In the genomic region with DNA sequence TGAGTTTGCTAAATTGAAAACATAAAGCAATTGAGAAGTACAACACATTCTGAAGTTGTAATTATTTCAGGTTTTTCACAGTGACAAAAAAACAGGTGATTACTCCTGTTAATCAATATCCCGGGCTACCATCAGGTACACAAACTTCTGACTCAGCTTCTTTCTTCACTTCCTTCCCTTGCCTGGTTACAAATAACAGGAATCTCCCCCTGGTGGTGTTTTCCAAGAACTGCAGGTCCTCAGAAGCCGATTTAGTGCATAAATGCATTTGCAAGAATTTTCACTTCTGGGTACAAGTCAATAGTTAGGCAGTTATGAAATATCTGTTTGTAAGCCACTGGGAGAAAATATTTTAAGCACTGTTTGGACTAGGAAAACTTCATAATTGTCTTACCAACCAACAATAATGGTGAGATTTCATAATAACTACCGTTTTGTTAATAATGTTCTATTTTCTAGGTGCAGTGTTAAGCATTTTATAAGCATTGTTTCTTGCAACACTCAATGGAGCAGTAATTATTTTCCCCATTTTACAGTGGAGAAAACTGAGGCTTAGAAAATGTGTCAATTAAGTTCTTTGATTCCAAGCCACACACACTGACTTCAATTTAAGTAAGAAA, we compare ENCODE assay signal across 8 cellular contexts. TPM values are rescaled to one million over a fixed set of nuclear protein-coding genes. Genes with fewer than 3 reads are reported as not detected.
A peak's percentile ranks its signal among the peaks of the same experiment; 100 is the strongest.
DNase-seq lines count a peak whose midpoint lies in the region; ATAC-seq and TF ChIP-seq lines count a peak whose summit lies in the region.

No MANE protein-coding gene starts in this region.

- peak; percentile 79 to 100 (median 96) for TF ChIP-seq CTCF in dorsolateral prefrontal cortex (IDR thresholded peaks at IDR 0.05 in 54 of 56, conservative IDR thresholded peaks at IDR 0.05 in 2 of 56; ENCODE audit: low read depth in 1 of 56, partially characterized antibody in 56 of 56)

- H3K27ac ChIP-seq in dorsolateral prefrontal cortex: peak overlapping the region in 1 of 59 donors; percentile 20

- intact Hi-C loops in dorsolateral prefrontal cortex (cut with DNase I): loop anchor here (1.0 to 5.0 kb wide), 3 partner anchors 55 to 93 kb away; no protein-coding TSS in a partner anchor

- DNase-seq in DMS153 treated with DMSO at 0.1 percent for 48 hours (lab: John Stamatoyannopoulos, UW; ENCODE audit: unreplicated experiment) (peak; percentile 72), NCI-H748 treated with DMSO at 0.1 percent for 48 hours (lab: John Stamatoyannopoulos, UW) (peak; percentile 63), dorsolateral prefrontal cortex (peak in 7 of 10 donors; percentile 63 to 94 (median 71)), medulla oblongata (ENCODE audit: extremely low spot score) (peak; percentile 95)
- DNase-seq in activated CD4-positive, alpha-beta T cell treated with anti-CD3 and anti-CD28 coated beads, Interleukin-2, amount 50 U/mL, for 24 hours (ENCODE audit: low read depth in 1 of 2, low spot score in 1 of 2): peak; percentile 17 to 81
- peak; percentile 34 to 65 for DNase-seq in stimulated activated CD8-positive, alpha-beta memory T cell treated with anti-CD3 and anti-CD28 coated beads, Interleukin-15, amount 100 ng/mL, for 4 hours (ENCODE audit: low read depth in 2 of 2)

- no peaks in the 10 kb centered on the region for H3K27me3 ChIP-seq in dorsolateral prefrontal cortex

- peak; percentile 64 for ATAC-seq in HG03378 (IDR thresholded peaks at IDR 0.05; ENCODE audit: unreplicated experiment)
- ATAC-seq in GM19023 (IDR thresholded peaks at IDR 0.05; ENCODE audit: unreplicated experiment): no peak

- H3K4me3 ChIP-seq in dorsolateral prefrontal cortex: no peak overlapping the region

RNA-seq across cellular contexts. Expression of a gene that starts 12.4 kb away (rescaled TPM):
- 10 to 100 TPM; 11.5 to 39.4 (median 22.1) TPM for total RNA-seq in dorsolateral prefrontal cortex
